In the genomic region with DNA sequence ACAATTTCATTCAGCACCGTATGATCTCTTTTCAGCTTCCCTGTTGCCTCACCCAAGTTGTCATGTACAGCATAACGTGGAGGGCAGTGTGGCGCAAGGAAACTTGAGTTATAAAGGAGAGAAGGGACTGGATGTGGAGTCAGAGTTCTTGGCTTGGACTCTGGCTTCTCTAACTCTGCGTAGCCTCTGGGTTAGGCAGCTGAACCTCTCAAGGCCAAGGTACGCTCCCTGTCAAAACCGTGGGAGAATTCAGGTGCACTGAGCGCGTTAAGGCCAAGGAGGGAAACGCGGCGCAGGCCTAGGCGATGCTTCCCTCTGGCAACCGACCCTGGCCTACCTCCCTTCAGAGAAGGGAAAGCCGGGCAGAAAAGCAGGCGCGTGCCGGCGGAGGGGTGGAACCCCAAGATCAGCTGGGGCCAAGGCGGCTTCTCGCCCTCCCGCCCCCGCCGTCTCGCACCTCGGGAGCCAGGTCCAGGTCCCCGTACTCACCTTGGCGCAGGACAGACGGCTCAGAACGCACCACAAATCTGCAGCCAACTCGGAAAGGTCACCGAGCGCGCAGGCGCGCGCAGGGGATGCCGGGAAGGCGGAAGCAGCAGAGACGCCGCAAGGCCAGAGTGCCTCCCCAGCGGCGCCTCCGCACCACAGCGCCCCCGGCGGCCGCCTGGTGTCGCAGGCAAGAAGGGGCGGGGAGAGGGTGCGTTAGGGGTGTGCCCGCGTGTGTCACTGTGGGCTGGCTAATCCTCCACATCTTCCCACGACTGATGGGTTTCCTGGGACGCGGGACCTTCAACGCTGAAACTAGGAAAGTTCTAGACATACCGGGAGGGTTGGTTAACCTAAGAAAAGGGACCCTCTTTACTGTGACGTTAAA, we compare ENCODE assay signal across 8 cellular contexts. TPM values are rescaled to one million over a fixed set of nuclear protein-coding genes. Genes with fewer than 3 reads are reported as not detected.
DNase-seq lines count a peak whose midpoint lies in the region; ATAC-seq and TF ChIP-seq lines count a peak whose summit lies in the region.

No MANE protein-coding gene starts in this region.

- H3K4ac ChIP-seq in mesenchymal stem cell (ENCODE audit: low read depth in 1 of 2, low read length in 2 of 2): peak overlapping the region in 1 of 2 experiments; percentile 24

- peak overlapping the region; percentile 94 for H3K4me3 Mint-ChIP-seq in Caco-2 (ENCODE audit: unreplicated experiment)
- H3K4me3 Mint-ChIP-seq in effector memory CD8-positive, alpha-beta T cell: peak overlapping the region; percentile 85 to 87

- POLR2A ChIA-PET in Caco-2 (lab: Charles Lee): no interaction called here

- H4K91ac ChIP-seq in mesenchymal stem cell (ENCODE audit: low read length): peak overlapping the region; percentile 78

- no peaks in the 10 kb centered on the region for H3K27me3 ChIP-seq in Caco-2 (replicated peaks; ENCODE audit: control insufficient read depth, insufficient read depth, low read length)
- H3K27me3 ChIP-seq in mesenchymal stem cell (ENCODE audit: control insufficient read depth in 1 of 2, insufficient read depth in 1 of 2, low read length in 2 of 2): peaks cover 7 to 18% of the 10 kb centered on the region in 2 experiments

- ATAC-seq in effector memory CD8-positive, alpha-beta T cell (replicated peaks): peak; percentile 95

- TSS peak; percentile 76 for BruUV-seq in Caco-2 (replicated peaks; lab: Mats Ljungman, UMichigan)

- H3K23ac ChIP-seq in mesenchymal stem cell (ENCODE audit: low read length in 2 of 2): peak overlapping the region in 1 of 2 experiments; percentile 29

- peak overlapping the region; percentile 100 for H4K8ac ChIP-seq in mesenchymal stem cell (ENCODE audit: low read length)

- H2BK5ac ChIP-seq in mesenchymal stem cell (ENCODE audit: low read depth, low read length, poor library complexity, severe bottlenecking): no peak overlapping the region

- intact Hi-C loops in Caco-2 (cut with micrococcal nuclease; ENCODE audit: unreplicated experiment): loop anchor here (5.0 kb wide), 1 partner anchor 61 kb away; no protein-coding TSS in a partner anchor

- H2BK120ac ChIP-seq in mesenchymal stem cell (ENCODE audit: low read depth, low read length): no peak overlapping the region

- H3K27me3 Mint-ChIP-seq in Caco-2 (ENCODE audit: insufficient read depth, unreplicated experiment): no peaks in the 10 kb centered on the region
- peaks cover 6 to 13% of the 10 kb centered on the region in 2 donors for H3K27me3 Mint-ChIP-seq in effector memory CD8-positive, alpha-beta T cell

- H2BK12ac ChIP-seq in mesenchymal stem cell (ENCODE audit: low read length in 2 of 2): no peak overlapping the region

- H3K9me3 ChIP-seq in Caco-2 (no peaks in the 10 kb centered on the region), mesenchymal stem cell (ENCODE audit: control insufficient read depth, low read length) (no peaks in the 10 kb centered on the region)

- peak overlapping the region; percentile 96 for H3K9ac ChIP-seq in mesenchymal stem cell (ENCODE audit: low read length)

- H3K4me3 ChIP-seq in Caco-2 (ENCODE audit: low read depth, low read length) (peak overlapping the region; percentile 73), mesenchymal stem cell (ENCODE audit: insufficient read depth in 1 of 2, low read depth in 1 of 2, low read length in 2 of 2) (peak overlapping the region; percentile 89 to 97)

- peaks cover 13% of the 10 kb centered on the region for H3K79me1 ChIP-seq in mesenchymal stem cell (replicated peaks; ENCODE audit: low read length, poor library complexity, severe bottlenecking)

- H3K36me3 Mint-ChIP-seq in Caco-2 (ENCODE audit: insufficient read depth, unreplicated experiment): peaks cover 16% of the 10 kb centered on the region
- H3K36me3 Mint-ChIP-seq in effector memory CD8-positive, alpha-beta T cell (ENCODE audit: insufficient read depth): peaks cover 16% of the 10 kb centered on the region

- CTCF ChIA-PET in Caco-2 (lab: Charles Lee): interaction anchor here (0.9 to 1.3 kb wide), 2 partner anchors 20 to 113 kb away, joined by 3 to 4 read pairs; no protein-coding TSS in a partner anchor

- H3K4me1 ChIP-seq in Caco-2: no peaks in the 10 kb centered on the region
- H3K4me1 ChIP-seq in mesenchymal stem cell (ENCODE audit: control insufficient read depth, insufficient read depth, low read depth, low read length): peaks cover 6% of the 10 kb centered on the region

- peak; percentile 90 to 96 for TF ChIP-seq CTCF in Caco-2 (IDR thresholded peaks at IDR 0.05; ENCODE audit: insufficient read depth in 1 of 2, low read depth in 1 of 2, low read length in 1 of 2, severe bottlenecking in 1 of 2, unreplicated experiment in 1 of 2)
- TF ChIP-seq CTCF in GM20000 (IDR thresholded peaks at IDR 0.05; ENCODE audit: extremely low read depth, missing control alignments): peak; percentile 96

- no peak overlapping the region for H2BK15ac ChIP-seq in mesenchymal stem cell (ENCODE audit: low read depth, poor library complexity, severe bottlenecking)

- no peaks in the 10 kb centered on the region for H3K9me3 Mint-ChIP-seq in Caco-2 (ENCODE audit: unreplicated experiment)
- no peaks in the 10 kb centered on the region for H3K9me3 Mint-ChIP-seq in effector memory CD8-positive, alpha-beta T cell

- DNase-seq in Caco-2 (peak; percentile 92 to 96), GM20000 (ENCODE audit: low spot score) (peak; percentile 98), HT-29 (ENCODE audit: low spot score) (peak; percentile 81), NK-92 (lab: John Stamatoyannopoulos, UW; ENCODE audit: unreplicated experiment) (peak; percentile 43), mesenchymal stem cell (peak; percentile 92)
- peak; percentile 86 to 89 for DNase-seq in activated CD8-positive, alpha-beta memory T cell treated with anti-CD3 and anti-CD28 coated beads for 4 hours (ENCODE audit: low read depth in 2 of 2)
- DNase-seq in effector memory CD8-positive, alpha-beta T cell: peak; percentile 93 to 96 (median 95)
- peak; percentile 84 for DNase-seq in stimulated activated CD8-positive, alpha-beta memory T cell treated with anti-CD3 and anti-CD28 coated beads, Interleukin-12 subunit alpha, Interleukin-12 subunit beta, amount 100 ng/mL, for 24 hours (ENCODE audit: extremely low read depth)

- peak overlapping the region; percentile 62 for H3K4me2 ChIP-seq in mesenchymal stem cell (ENCODE audit: low read length, poor library complexity, severe bottlenecking)

- peak overlapping the region; percentile 22 to 92 for H3K18ac ChIP-seq in mesenchymal stem cell (ENCODE audit: low read depth in 1 of 2, low read length in 2 of 2)

- no peaks in the 10 kb centered on the region; the same call in 1 of the 2 replicates for H3K36me3 ChIP-seq in Caco-2 (ENCODE audit: control insufficient read depth, insufficient read depth, low read length)
- peaks cover 8 to 13% of the 10 kb centered on the region in 2 experiments for H3K36me3 ChIP-seq in mesenchymal stem cell (ENCODE audit: control insufficient read depth in 1 of 2, insufficient read depth in 2 of 2, low read depth in 1 of 2, low read length in 2 of 2)

- no peaks in the 10 kb centered on the region for H3K4me1 Mint-ChIP-seq in Caco-2 (ENCODE audit: low read depth, unreplicated experiment)
- H3K4me1 Mint-ChIP-seq in effector memory CD8-positive, alpha-beta T cell (ENCODE audit: low read depth in 2 of 2): peaks cover 6 to 21% of the 10 kb centered on the region in 2 donors

- H3K27ac ChIP-seq in mesenchymal stem cell (ENCODE audit: low read length, poor library complexity, severe bottlenecking): peak overlapping the region; percentile 22

- peak overlapping the region; percentile 91 for H3K27ac Mint-ChIP-seq in Caco-2 (ENCODE audit: unreplicated experiment)
- H3K27ac Mint-ChIP-seq in effector memory CD8-positive, alpha-beta T cell: peak overlapping the region; percentile 58 to 84

- H3K14ac ChIP-seq in mesenchymal stem cell (ENCODE audit: low read length in 2 of 2): peak overlapping the region in 1 of 2 experiments; percentile 37

- H2AFZ ChIP-seq in mesenchymal stem cell (ENCODE audit: low read depth, low read length): peak overlapping the region; percentile 19

- WGBS in mesenchymal stem cell: 2% methylated on average over 56 of the region's 58 CpGs

- no peak overlapping the region for H2AK5ac ChIP-seq in mesenchymal stem cell (ENCODE audit: low read length, severe bottlenecking)

RNA-seq across cellular contexts. Expression of gene TDRD9, which starts 7.0 kb away (rescaled TPM):
- total RNA-seq in Caco-2 (2022): not detected in 2 replicates
- 0.03 TPM in 1 of 2 replicates, not detected in the other for total RNA-seq in HT-29 (2014; rRNA removed; shearing (Covaris generic))
- not detected for polyA plus RNA-seq in mesenchymal stem cell (2013, experiment 1 of 2)
- polyA plus RNA-seq in mesenchymal stem cell (2013, experiment 2 of 2): not detected

RNA-seq across cellular contexts. Expression of gene RD3L, which starts 21.1 kb away (rescaled TPM):
- total RNA-seq in Caco-2 (2022): not detected in 2 replicates
- not detected in 2 replicates for total RNA-seq in HT-29 (2014; rRNA removed; shearing (Covaris generic))
- polyA plus RNA-seq in mesenchymal stem cell (2013, experiment 1 of 2): not detected
- not detected for polyA plus RNA-seq in mesenchymal stem cell (2013, experiment 2 of 2)

Comparison
In these comparisons a context has a peak if more than half of its experiments do, and no peak if none do; other contexts are left out.
1. Peak in every context shown above with its lines: DNase-seq, ATAC-seq, H3K4me3 ChIP-seq and H3K27ac ChIP-seq.
2. DNase-seq: peak in every context shown above with its lines; median percentile 98 in GM20000; 95 in effector memory CD8-positive, alpha-beta T cell; 94 in Caco-2; 92 in mesenchymal stem cell; 88 in activated CD8-positive, alpha-beta memory T cell treated with anti-CD3 and anti-CD28 coated beads for 4 hours; 84 in stimulated activated CD8-positive, alpha-beta memory T cell treated with anti-CD3 and anti-CD28 coated beads, Interleukin-12 subunit alpha, Interleukin-12 subunit beta, amount 100 ng/mL, for 24 hours; 81 in HT-29; 43 in NK-92.